ENCODE assay signal across 8 cellular contexts in the genomic region with DNA sequence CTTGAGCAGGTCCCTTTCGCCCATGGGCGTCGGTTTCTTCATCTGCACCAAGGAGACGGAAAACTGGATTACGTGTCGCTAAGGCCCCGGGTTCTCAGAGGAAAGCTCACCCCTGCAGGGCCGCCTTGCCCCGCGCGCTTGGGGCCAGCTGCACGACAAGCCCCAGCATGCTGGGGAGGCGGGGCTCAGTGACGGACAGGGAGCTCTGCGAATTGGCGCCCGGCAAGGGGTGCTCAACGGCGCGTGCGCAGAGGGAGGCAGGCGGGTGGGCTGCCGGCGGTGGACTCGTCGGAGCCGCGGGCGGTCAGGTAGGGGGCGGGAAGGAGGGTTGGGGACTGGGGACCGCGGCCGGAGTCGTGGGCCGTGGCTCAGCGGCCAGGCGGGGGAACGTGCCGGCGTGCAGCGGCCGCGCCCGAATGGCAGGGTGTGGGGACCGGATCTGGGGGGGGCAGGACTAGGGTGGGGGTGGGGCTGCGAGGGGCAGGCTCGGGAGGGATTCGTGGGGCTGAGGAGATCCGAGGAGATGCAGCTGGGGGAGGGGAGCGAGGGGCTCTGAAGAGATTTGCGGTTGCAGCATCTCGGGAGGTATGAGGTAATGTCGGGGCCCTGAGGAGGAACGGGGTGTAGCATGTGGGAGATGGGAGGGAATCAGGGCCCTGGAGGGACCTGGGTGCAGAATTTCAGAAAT. TPM values are rescaled to one million over a fixed set of nuclear protein-coding genes. Genes with fewer than 3 reads are reported as not detected.
DNase-seq lines count a peak whose midpoint lies in the region; ATAC-seq and TF ChIP-seq lines count a peak whose summit lies in the region.

A gene with protein sequence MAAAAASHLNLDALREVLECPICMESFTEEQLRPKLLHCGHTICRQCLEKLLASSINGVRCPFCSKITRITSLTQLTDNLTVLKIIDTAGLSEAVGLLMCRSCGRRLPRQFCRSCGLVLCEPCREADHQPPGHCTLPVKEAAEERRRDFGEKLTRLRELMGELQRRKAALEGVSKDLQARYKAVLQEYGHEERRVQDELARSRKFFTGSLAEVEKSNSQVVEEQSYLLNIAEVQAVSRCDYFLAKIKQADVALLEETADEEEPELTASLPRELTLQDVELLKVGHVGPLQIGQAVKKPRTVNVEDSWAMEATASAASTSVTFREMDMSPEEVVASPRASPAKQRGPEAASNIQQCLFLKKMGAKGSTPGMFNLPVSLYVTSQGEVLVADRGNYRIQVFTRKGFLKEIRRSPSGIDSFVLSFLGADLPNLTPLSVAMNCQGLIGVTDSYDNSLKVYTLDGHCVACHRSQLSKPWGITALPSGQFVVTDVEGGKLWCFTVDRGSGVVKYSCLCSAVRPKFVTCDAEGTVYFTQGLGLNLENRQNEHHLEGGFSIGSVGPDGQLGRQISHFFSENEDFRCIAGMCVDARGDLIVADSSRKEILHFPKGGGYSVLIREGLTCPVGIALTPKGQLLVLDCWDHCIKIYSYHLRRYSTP (plus strand): TSS at position 232 of the 688 bp plus-strand sequence. CDS start 10,438 bp downstream, outside the sequence.

- H3K27ac Mint-ChIP-seq in activated CD4-positive, alpha-beta memory T cell treated with anti-CD3 and anti-CD28 coated beads for 36 hours, result peak within 1 kb of the TSS; percentile 77

- peak; percentile 100 for ATAC-seq in GM19324 (IDR thresholded peaks at IDR 0.05; ENCODE audit: low FRiP score, unreplicated experiment)
- peak; percentile 100 for ATAC-seq in HG03457 (IDR thresholded peaks at IDR 0.05; ENCODE audit: unreplicated experiment)
- peak; percentile 99 for ATAC-seq in right lobe of liver

- under 1% methylated on average over 40 of the region's 54 CpGs for WGBS in right lobe of liver (ENCODE audit: insufficient coverage, low coverage, low lambda C conversion rate, missing lambda C conversion rate)

- peaks cover 15% of the 10 kb centered on the region for H3K9me3 Mint-ChIP-seq in activated CD4-positive, alpha-beta memory T cell treated with anti-CD3 and anti-CD28 coated beads for 36 hours

- peak; percentile 35 for TF ChIP-seq POLR2A in right lobe of liver (IDR thresholded peaks at IDR 0.05)

- peak within 1 kb of the TSS; percentile 72 to 83 (median 80) for H3K9ac ChIP-seq in BLaER1 treated with 17β-estradiol and CSF1 and Interleukin-3, amounts not matched to agents 10 nM and 100 nM
- H3K9ac ChIP-seq in duodenal mucosa (ENCODE audit: low read depth in 1 of 2, low read length in 2 of 2), result peak within 1 kb of the TSS; percentile 60 to 84

- peaks cover 5% of the 10 kb centered on the region for H3K36me3 Mint-ChIP-seq in activated CD4-positive, alpha-beta memory T cell treated with anti-CD3 and anti-CD28 coated beads for 36 hours

- no peaks in the 10 kb centered on the region for H3K27me3 Mint-ChIP-seq in activated CD4-positive, alpha-beta memory T cell treated with anti-CD3 and anti-CD28 coated beads for 36 hours

- peak within 1 kb of the TSS; percentile 76 to 99 (median 91) for H3K4me2 ChIP-seq in BLaER1 treated with 17β-estradiol and CSF1 and Interleukin-3, amounts not matched to agents 10 nM and 100 nM

- H3K36me3 ChIP-seq in BLaER1 treated with 17β-estradiol and CSF1 and Interleukin-3, amounts not matched to agents 10 nM and 100 nM, result peaks cover 0 to 8% (median 0%) of the 10 kb centered on the region in 11 experiments; a peak in 5 of 22 replicates
- H3K36me3 ChIP-seq in duodenal mucosa (ENCODE audit: control insufficient read depth in 1 of 2, insufficient read depth in 2 of 2, low read length in 2 of 2), result no peaks in the 10 kb centered on the region
- H3K36me3 ChIP-seq in right lobe of liver, result no peaks in the 10 kb centered on the region

- H3K4me3 Mint-ChIP-seq in activated CD4-positive, alpha-beta memory T cell treated with anti-CD3 and anti-CD28 coated beads for 36 hours, result peak within 1 kb of the TSS; percentile 83

- H3K27ac ChIP-seq in BLaER1 treated with 17β-estradiol and CSF1 and Interleukin-3, amounts not matched to agents 10 nM and 100 nM, result peak within 1 kb of the TSS; percentile 38 to 83 (median 75); a peak in 20 of 22 replicates
- H3K27ac ChIP-seq in duodenal mucosa (ENCODE audit: low read depth, low read length) (no peak within 1 kb of the TSS), right lobe of liver (peak within 1 kb of the TSS; percentile 53 to 74 (median 68))

- no peaks in the 10 kb centered on the region for H3K27me3 ChIP-seq in BLaER1 treated with 17β-estradiol and CSF1 and Interleukin-3, amounts not matched to agents 10 nM and 100 nM
- H3K27me3 ChIP-seq in duodenal mucosa (ENCODE audit: control insufficient read depth in 1 of 2, insufficient read depth in 2 of 2, low read length in 2 of 2), result no peaks in the 10 kb centered on the region
- no peaks in the 10 kb centered on the region for H3K27me3 ChIP-seq in right lobe of liver

- H3K9me3 ChIP-seq in BLaER1 treated with 17β-estradiol and CSF1 and Interleukin-3, amounts not matched to agents 10 nM and 100 nM (replicated peaks in 1 of 11), result peaks cover 14 to 23% (median 19%) of the 10 kb centered on the region in 11 experiments; a peak in 21 of 22 replicates
- H3K9me3 ChIP-seq in duodenal mucosa (ENCODE audit: control insufficient read depth in 1 of 2, low read length in 2 of 2) (peaks cover 0 to 6% of the 10 kb centered on the region in 2 donors), right lobe of liver (no peaks in the 10 kb centered on the region)

- CTCF ChIA-PET in activated CD4-positive, alpha-beta memory T cell treated with anti-CD3 and anti-CD28 coated beads for 36 hours (lab: Charles Lee), result no interaction called here

- intact Hi-C loops in activated CD4-positive, alpha-beta memory T cell treated with anti-CD3 and anti-CD28 coated beads for 36 hours (cut with micrococcal nuclease), result loop anchor here (1.0 kb wide), 1 partner anchor 14 kb away; no protein-coding TSS in a partner anchor
- intact Hi-C loops in right lobe of liver (cut with DNase I), result no loop called here

- peaks cover 25 to 54% (median 37%) of the 10 kb centered on the region in 10 experiments for H3K4me1 ChIP-seq in BLaER1 treated with 17β-estradiol and CSF1 and Interleukin-3, amounts not matched to agents 10 nM and 100 nM
- H3K4me1 ChIP-seq in duodenal mucosa (ENCODE audit: control insufficient read depth in 1 of 2, insufficient read depth in 2 of 2, low read length in 2 of 2) (peaks cover 32 to 37% of the 10 kb centered on the region in 2 donors), right lobe of liver (peaks cover 0 to 18% (median 7%) of the 10 kb centered on the region in 4 donors)

- peaks cover 55% of the 10 kb centered on the region for H3K4me1 Mint-ChIP-seq in activated CD4-positive, alpha-beta memory T cell treated with anti-CD3 and anti-CD28 coated beads for 36 hours (ENCODE audit: low read depth)

- peaks cover 7 to 45% (median 29%) of the 10 kb centered on the region in 11 experiments; a peak in 18 of 22 replicates for H4K20me1 ChIP-seq in BLaER1 treated with 17β-estradiol and CSF1 and Interleukin-3, amounts not matched to agents 10 nM and 100 nM

- POLR2A ChIA-PET in activated CD4-positive, alpha-beta memory T cell treated with anti-CD3 and anti-CD28 coated beads for 36 hours (lab: Charles Lee), result interaction anchor here (1.2 to 1.7 kb wide), 2 partner anchors 10 to 14 kb away, joined by 3 to 4 read pairs; no protein-coding TSS in a partner anchor

- H3K4me3 ChIP-seq in BLaER1 treated with 17β-estradiol and CSF1 and Interleukin-3, amounts not matched to agents 10 nM and 100 nM, result peak within 1 kb of the TSS; percentile 69 to 80 (median 73)
- H3K4me3 ChIP-seq in duodenal mucosa (ENCODE audit: low read depth in 1 of 2, low read length in 2 of 2), result peak within 1 kb of the TSS; percentile 80 to 92
- peak within 1 kb of the TSS; percentile 64 to 67 (median 64) for H3K4me3 ChIP-seq in right lobe of liver

- DNase-seq in NCI-H748 (lab: John Stamatoyannopoulos, UW; ENCODE audit: unreplicated experiment) (peak; percentile 95), right lobe of liver (peak; percentile 93 to 95 (median 94))
- DNase-seq in activated CD4-positive, alpha-beta memory T cell treated with anti-CD3 and anti-CD28 coated beads for 36 hours, result peak; percentile 94
- DNase-seq in stimulated activated CD4-positive, alpha-beta T cell treated with anti-CD3 and anti-CD28 coated beads, Interleukin-4, amount 100 ng/mL, for 4 hours, result peak; percentile 90 to 97

- TF ChIP-seq CTCF in right lobe of liver (IDR thresholded peaks at IDR 0.05), result no peak

RNA-seq across cellular contexts. Expression of the gene that starts here (rescaled TPM):
- 10 to 100 TPM; 13.3 to 14.3 TPM for total RNA-seq in activated CD4-positive, alpha-beta memory T cell treated with anti-CD3 and anti-CD28 coated beads for 36 hours
- 1 to 10 TPM; 5.2 to 8.4 (median 6.6) TPM for total RNA-seq in right lobe of liver
